Comparison of ENCODE assay signal across 11 cellular contexts in the genomic region with DNA sequence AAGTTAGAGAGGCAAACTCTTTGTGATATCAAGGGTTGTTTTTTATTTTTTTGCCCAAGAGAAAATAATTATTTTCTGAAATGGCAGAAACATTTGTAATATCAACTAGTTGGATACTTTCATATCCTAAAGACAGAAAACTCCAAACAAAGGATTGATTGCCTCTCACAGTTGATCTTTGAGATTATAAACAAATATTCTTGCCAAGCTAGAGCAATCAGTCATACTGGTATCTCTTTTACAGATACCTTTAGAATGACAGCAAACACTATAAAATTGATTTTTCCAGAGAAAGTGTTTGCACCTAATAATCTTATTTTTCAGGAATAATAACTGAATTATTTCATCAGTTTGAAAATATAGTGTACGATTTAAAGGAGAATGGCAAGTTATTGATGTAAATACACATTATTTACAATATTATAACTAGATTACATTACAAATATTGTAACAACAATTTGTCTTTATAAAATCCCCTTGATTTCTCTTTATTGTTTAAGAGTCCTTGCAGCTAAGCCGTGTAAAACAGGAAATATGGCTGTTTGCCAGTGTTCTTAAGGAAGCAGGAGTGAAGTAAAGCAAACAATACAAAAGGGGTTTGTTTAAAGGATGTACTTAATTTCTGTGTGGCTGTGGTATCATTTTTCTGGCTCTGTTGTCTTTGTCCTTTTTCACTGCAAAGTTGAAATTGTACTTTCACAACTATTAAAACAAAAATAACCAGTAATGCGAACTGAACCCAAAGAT. TPM values are rescaled to one million over a fixed set of nuclear protein-coding genes. Genes with fewer than 3 reads are reported as not detected.
DNase-seq lines count a peak whose midpoint lies in the region; ATAC-seq and TF ChIP-seq lines count a peak whose summit lies in the region.
"Had no signal": no experiment of that assay in that cellular context is flagged by ENCODE, and none has a peak within 500 bp of the region (broad histone marks: within the 10 kb centered on the region; RNA-seq: fewer than 3 reads in every experiment).

No MANE protein-coding gene starts in this region.

- no peak overlapping the region for H2AFZ ChIP-seq in neuronal stem cell (ENCODE audit: low read length)

- no peaks in the 10 kb centered on the region for H3K36me3 Mint-ChIP-seq in activated CD8-positive, alpha-beta T cell treated with anti-CD3 and anti-CD28 coated beads for 36 hours (ENCODE audit: low read depth)

- H4K91ac ChIP-seq in neuronal stem cell (ENCODE audit: low read depth, low read length, poor library complexity), result no peak overlapping the region

- H3K9me3 ChIP-seq in neuronal stem cell (replicated peaks in 1 of 2; ENCODE audit: control insufficient read depth in 2 of 2, insufficient read depth in 1 of 2, low read depth in 1 of 2, low read length in 2 of 2), result no peaks in the 10 kb centered on the region

- no peak overlapping the region for H3K4me2 ChIP-seq in neuronal stem cell (ENCODE audit: insufficient read depth, low read length, poor library complexity, severe bottlenecking)

- POLR2A ChIA-PET in activated CD8-positive, alpha-beta T cell treated with anti-CD3 and anti-CD28 coated beads for 36 hours (lab: Charles Lee), result no interaction called here

- no peak overlapping the region for H2BK120ac ChIP-seq in neuronal stem cell (ENCODE audit: low read depth, low read length)

- no peak overlapping the region for H3K4ac ChIP-seq in neuronal stem cell (ENCODE audit: low read length)

- no peak overlapping the region for H2BK5ac ChIP-seq in neuronal stem cell (ENCODE audit: low read length)

- no peaks in the 10 kb centered on the region for H3K27me3 Mint-ChIP-seq in activated CD8-positive, alpha-beta T cell treated with anti-CD3 and anti-CD28 coated beads for 36 hours

- H3K27me3 ChIP-seq in neuronal stem cell (ENCODE audit: control insufficient read depth in 3 of 3, insufficient read depth in 3 of 3, low read depth in 1 of 3, low read length in 3 of 3), result no peaks in the 10 kb centered on the region

- peaks cover 3% of the 10 kb centered on the region for H3K79me1 ChIP-seq in neuronal stem cell (ENCODE audit: low read depth, low read length)

- H3K18ac ChIP-seq in neuronal stem cell (ENCODE audit: low read length), result no peak overlapping the region

- ATAC-seq in HG02938 (IDR thresholded peaks at IDR 0.05; ENCODE audit: unreplicated experiment), result no peak
- no peak for ATAC-seq in activated CD8-positive, alpha-beta T cell treated with anti-CD3 and anti-CD28 coated beads for 36 hours

- H3K14ac ChIP-seq in neuronal stem cell (ENCODE audit: low read length), result no peak overlapping the region

- H3K4me3 ChIP-seq in neuronal stem cell (ENCODE audit: low read length in 2 of 2), result no peak overlapping the region

- H3K9ac ChIP-seq in neuronal stem cell (ENCODE audit: low read depth, low read length, poor library complexity), result no peak overlapping the region

- CTCF ChIA-PET in activated CD8-positive, alpha-beta T cell treated with anti-CD3 and anti-CD28 coated beads for 36 hours (lab: Charles Lee), result interaction anchor here (1.1 to 7.6 kb wide), 12 partner anchors 17 to 292 kb away, joined by 3 to 97 read pairs (median 4); no protein-coding TSS in a partner anchor

- no peak overlapping the region for H3K23ac ChIP-seq in neuronal stem cell (ENCODE audit: low read depth, low read length, poor library complexity)

- peaks cover 0 to 2% of the 10 kb centered on the region in 2 donors for H3K4me1 ChIP-seq in neuronal stem cell (ENCODE audit: control insufficient read depth in 2 of 2, insufficient read depth in 1 of 2, low read depth in 1 of 2, low read length in 2 of 2)

- intact Hi-C loops in activated CD8-positive, alpha-beta T cell treated with anti-CD3 and anti-CD28 coated beads for 36 hours (cut with micrococcal nuclease), result loop anchor here (5.0 to 10.0 kb wide), 2 partner anchors 140 to 292 kb away; no protein-coding TSS in a partner anchor

- H3K4me1 Mint-ChIP-seq in activated CD8-positive, alpha-beta T cell treated with anti-CD3 and anti-CD28 coated beads for 36 hours (ENCODE audit: low read depth), result peaks cover 16% of the 10 kb centered on the region

- no peaks in the 10 kb centered on the region for H3K36me3 ChIP-seq in neuronal stem cell (replicated peaks in 1 of 2; ENCODE audit: control insufficient read depth in 2 of 2, insufficient read depth in 2 of 2, low read length in 2 of 2)

- no peak for TF ChIP-seq CTCF in activated CD8-positive, alpha-beta T cell treated with anti-CD3 and anti-CD28 coated beads for 36 hours (IDR thresholded peaks at IDR 0.05)

- no peak overlapping the region for H2AK5ac ChIP-seq in neuronal stem cell (ENCODE audit: low read depth, low read length)

- H3K4me3 Mint-ChIP-seq in activated CD8-positive, alpha-beta T cell treated with anti-CD3 and anti-CD28 coated beads for 36 hours, result no peak overlapping the region

- no peaks in the 10 kb centered on the region for H3K9me3 Mint-ChIP-seq in activated CD8-positive, alpha-beta T cell treated with anti-CD3 and anti-CD28 coated beads for 36 hours

- H3K27ac Mint-ChIP-seq in activated CD8-positive, alpha-beta T cell treated with anti-CD3 and anti-CD28 coated beads for 36 hours, result no peak overlapping the region

- no peak overlapping the region for H2BK12ac ChIP-seq in neuronal stem cell (ENCODE audit: low read length)

- DNase-seq in DMS79 treated with DMSO at 0.1 percent for 48 hours (lab: John Stamatoyannopoulos, UW) (peak; percentile 69), NCI-H2029 (lab: John Stamatoyannopoulos, UW) (peak; percentile 36), dedifferentiated amniotic fluid mesenchymal stem cell (ENCODE audit: extremely low spot score) (peak; percentile 37), myocyte (ENCODE audit: low read depth) (peak; percentile 23), NCI-H2227 treated with DMSO at 0.1 percent for 48 hours (lab: John Stamatoyannopoulos, UW) (no peak), neuronal stem cell (ENCODE audit: low spot score) (no peak)
- no peak for DNase-seq in activated CD8-positive, alpha-beta T cell treated with anti-CD3 and anti-CD28 coated beads for 36 hours
- DNase-seq: amygdala, left cardiac atrium, NCI-H1694 treated with DMSO at 0.1 percent for 48 hours had no signal

- no peak overlapping the region for H4K8ac ChIP-seq in neuronal stem cell (ENCODE audit: low read depth, low read length)

- WGBS in neuronal stem cell (ENCODE audit: extremely low coverage in 2 of 2, insufficient read length in 2 of 2, insufficient replicate concordance in 1 of 2), 2 donors, result no CpG with 5 or more reads among the region's 3 CpGs

- H2BK15ac ChIP-seq in neuronal stem cell (ENCODE audit: low read length), result no peak overlapping the region

- no peak overlapping the region for H3K27ac ChIP-seq in neuronal stem cell (replicated peaks; ENCODE audit: low read length)

RNA-seq across cellular contexts. Expression of a gene that starts 58.4 kb away (rescaled TPM):
- total RNA-seq in myocyte, result 37.1 and 70.7 TPM in 2 replicates
- 27.2 TPM for polyA plus RNA-seq in myocyte (2012)
- 48.9 TPM for polyA plus RNA-seq in neuronal stem cell (2013, experiment 1 of 2)
- polyA plus RNA-seq in neuronal stem cell (2013, experiment 2 of 2), result 49.3 TPM
- 10 to 100 TPM; 40.5 to 41.1 TPM for total RNA-seq in activated CD8-positive, alpha-beta T cell treated with anti-CD3 and anti-CD28 coated beads for 36 hours

Comparison
In these comparisons a context has a peak if more than half of its experiments do, and no peak if none do; other contexts are left out.
1. DNase-seq: peak in DMS79 treated with DMSO at 0.1 percent for 48 hours (single experiment), NCI-H2029 (single experiment), dedifferentiated amniotic fluid mesenchymal stem cell (single experiment) and myocyte (single experiment); none in NCI-H2227 treated with DMSO at 0.1 percent for 48 hours (single experiment), neuronal stem cell (single experiment) and activated CD8-positive, alpha-beta T cell treated with anti-CD3 and anti-CD28 coated beads for 36 hours (single experiment).